Comparison of ENCODE assay signal across 3 cellular contexts in the genomic region with DNA sequence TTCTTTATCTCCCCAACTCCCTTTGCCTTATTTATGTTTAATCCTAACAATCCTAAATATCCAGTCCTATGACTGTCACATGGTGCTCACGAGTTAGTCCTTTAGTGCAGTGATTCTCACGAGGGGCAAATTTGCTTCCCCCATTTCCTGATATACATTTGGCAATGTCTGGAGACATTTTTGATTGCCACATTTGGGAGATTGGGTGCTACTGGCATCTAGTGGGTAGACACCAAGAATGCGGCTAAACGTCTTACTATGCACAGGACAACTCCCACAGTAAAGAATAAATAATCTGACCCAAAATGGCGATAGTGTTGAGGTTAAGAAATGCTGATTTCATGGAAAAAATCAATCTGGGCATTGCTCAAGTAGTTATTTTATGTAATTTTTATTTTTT.
TF ChIP-seq lines count a peak whose summit lies in the region.

No MANE protein-coding gene starts in this region.

TF ChIP-seq in liver, 16 proteins besides CTCF, POLR2A, EP300 and RAD21:
- TF ChIP-seq RXRA (IDR thresholded peaks at IDR 0.05): no peak
- no peak for TF ChIP-seq FOXA1 (IDR thresholded peaks at IDR 0.05)
- TF ChIP-seq TAF1 (conservative IDR thresholded peaks at IDR 0.05): no peak
- TF ChIP-seq REST (IDR thresholded peaks at IDR 0.05): no peak
- no peak for TF ChIP-seq NR2F2 (IDR thresholded peaks at IDR 0.05)
- no peak for TF ChIP-seq EGR1 (IDR thresholded peaks at IDR 0.05; ENCODE audit: low read depth in 2 of 2)
- no peak for TF ChIP-seq HNF4G (IDR thresholded peaks at IDR 0.05)
- TF ChIP-seq, protein P1, sequence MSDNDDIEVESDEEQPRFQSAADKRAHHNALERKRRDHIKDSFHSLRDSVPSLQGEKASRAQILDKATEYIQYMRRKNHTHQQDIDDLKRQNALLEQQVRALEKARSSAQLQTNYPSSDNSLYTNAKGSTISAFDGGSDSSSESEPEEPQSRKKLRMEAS (IDR thresholded peaks at IDR 0.05): no peak
- TF ChIP-seq FOXA2 (IDR thresholded peaks at IDR 0.05): no peak
- no peak for TF ChIP-seq JUND (IDR thresholded peaks at IDR 0.05)
- no peak for TF ChIP-seq ZBTB33 (IDR thresholded peaks at IDR 0.05)
- no peak for TF ChIP-seq SP1 (IDR thresholded peaks at IDR 0.05)
- TF ChIP-seq GABPA (IDR thresholded peaks at IDR 0.05 in 1 of 2, conservative IDR thresholded peaks at IDR 0.05 in 1 of 2): no peak
- no peak for TF ChIP-seq HNF4A (conservative IDR thresholded peaks at IDR 0.05)
- no peak for TF ChIP-seq YY1 (IDR thresholded peaks at IDR 0.05)

TF ChIP-seq in HepG2, 621 proteins besides CTCF, POLR2A, EP300 and RAD21:
- no peak for TF ChIP-seq JUNB (CRISPR knock-in tag; IDR thresholded peaks at IDR 0.05; ENCODE audit: borderline replicate concordance)

TF ChIP-seq in H1, 55 proteins besides CTCF, POLR2A, EP300 and RAD21:
- TF ChIP-seq CHD1 (IDR thresholded peaks at IDR 0.05; ENCODE audit: low read depth, low read length) (no peak), KDM4A (IDR thresholded peaks at IDR 0.05; ENCODE audit: low read depth, low read length, severe bottlenecking) (no peak), ASH2L (IDR thresholded peaks at IDR 0.05; ENCODE audit: low read length) (no peak), CREB1 (IDR thresholded peaks at IDR 0.05) (no peak), SAP30 (IDR thresholded peaks at IDR 0.05; ENCODE audit: insufficient read depth, insufficient replicate concordance, low read length) (no peak), SUZ12 (IDR thresholded peaks at IDR 0.05; ENCODE audit: low read length) (no peak), RBBP5 (IDR thresholded peaks at IDR 0.05; ENCODE audit: borderline replicate concordance, low read depth, low read length) (no peak), KDM1A (IDR thresholded peaks at IDR 0.05; ENCODE audit: borderline replicate concordance, low read length) (no peak)
- TF ChIP-seq, protein P2, sequence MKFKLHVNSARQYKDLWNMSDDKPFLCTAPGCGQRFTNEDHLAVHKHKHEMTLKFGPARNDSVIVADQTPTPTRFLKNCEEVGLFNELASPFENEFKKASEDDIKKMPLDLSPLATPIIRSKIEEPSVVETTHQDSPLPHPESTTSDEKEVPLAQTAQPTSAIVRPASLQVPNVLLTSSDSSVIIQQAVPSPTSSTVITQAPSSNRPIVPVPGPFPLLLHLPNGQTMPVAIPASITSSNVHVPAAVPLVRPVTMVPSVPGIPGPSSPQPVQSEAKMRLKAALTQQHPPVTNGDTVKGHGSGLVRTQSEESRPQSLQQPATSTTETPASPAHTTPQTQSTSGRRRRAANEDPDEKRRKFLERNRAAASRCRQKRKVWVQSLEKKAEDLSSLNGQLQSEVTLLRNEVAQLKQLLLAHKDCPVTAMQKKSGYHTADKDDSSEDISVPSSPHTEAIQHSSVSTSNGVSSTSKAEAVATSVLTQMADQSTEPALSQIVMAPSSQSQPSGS (IDR thresholded peaks at IDR 0.05; ENCODE audit: low read length): no peak
- TF ChIP-seq, protein P1 (IDR thresholded peaks at IDR 0.05): no peak
